ENCODE assay signal across 17 cellular contexts in genomic region chr16:74909665-74910064, GRCh38.
DNase-seq lines count a peak whose midpoint lies in the region; ATAC-seq and TF ChIP-seq lines count a peak whose summit lies in the region.
"Had no signal": no experiment of that assay in that cellular context is flagged by ENCODE, and none has a peak within 500 bp of the region (broad histone marks: within the 10 kb centered on the region; RNA-seq: fewer than 3 reads in every experiment).

No MANE protein-coding gene starts in this region.

- no peak for TF ChIP-seq CTCF in fibroblast of mammary gland (conservative IDR thresholded peaks at IDR 0.05; ENCODE audit: control insufficient read depth, insufficient read depth, low read depth, low read length)
- no peak for TF ChIP-seq CTCF in thyroid gland (IDR thresholded peaks at IDR 0.05)
- TF ChIP-seq CTCF in psoas muscle (IDR thresholded peaks at IDR 0.05) = no peak

- no peak overlapping the region for H3K4me3 Mint-ChIP-seq in activated CD4-positive, alpha-beta T cell treated with anti-CD3 and anti-CD28 coated beads, Interleukin-2, amount 10 ng/mL, durations not matched to agents 7 days and 5 days
- H3K4me3 Mint-ChIP-seq in T-helper 17 cell = peak overlapping the region; percentile 70
- H3K4me3 Mint-ChIP-seq: CD8-positive, alpha-beta T cell had no signal

- no peak overlapping the region for H3K27ac ChIP-seq in thyroid gland
- no peak overlapping the region for H3K27ac ChIP-seq in psoas muscle

- peaks cover 36 to 47% of the 10 kb centered on the region in 2 donors for H3K36me3 ChIP-seq in thyroid gland
- H3K36me3 ChIP-seq in psoas muscle (ENCODE audit: insufficient read depth in 1 of 2, low read depth in 1 of 2) = peaks cover 2 to 85% of the 10 kb centered on the region in 2 donors

- 87 to 100% methylated on average over 6 of the region's 6 CpGs for WGBS in thyroid gland, 2 donors
- 92 to 99% (median 97%) methylated on average over 6 of the region's 6 CpGs for WGBS in psoas muscle, 3 donors

- peak overlapping the region; percentile 2 for H3K27ac Mint-ChIP-seq in activated CD4-positive, alpha-beta T cell treated with anti-CD3 and anti-CD28 coated beads, Interleukin-2, amount 10 ng/mL, durations not matched to agents 7 days and 5 days
- peak overlapping the region; percentile 71 for H3K27ac Mint-ChIP-seq in T-helper 17 cell
- H3K27ac Mint-ChIP-seq: CD8-positive, alpha-beta T cell had no signal

- peaks cover 10% of the 10 kb centered on the region for H3K9me3 ChIP-seq in T-helper 17 cell (ENCODE audit: control insufficient read depth, low read length, poor library complexity, severe bottlenecking)
- H3K9me3 ChIP-seq in thyroid gland = no peaks in the 10 kb centered on the region
- no peaks in the 10 kb centered on the region for H3K9me3 ChIP-seq in psoas muscle

- H3K4me1 ChIP-seq in thyroid gland (no peaks in the 10 kb centered on the region), psoas muscle (no peaks in the 10 kb centered on the region)

- peaks cover 1% of the 10 kb centered on the region for H3K4me1 Mint-ChIP-seq in activated CD4-positive, alpha-beta T cell treated with anti-CD3 and anti-CD28 coated beads, Interleukin-2, amount 10 ng/mL, durations not matched to agents 7 days and 5 days
- H3K4me1 Mint-ChIP-seq in T-helper 17 cell = peaks cover 2% of the 10 kb centered on the region

- H3K4me3 ChIP-seq in fibroblast of mammary gland (ENCODE audit: control insufficient read depth, low read depth, low read length) (no peak overlapping the region), thyroid gland (replicated peaks in 1 of 3) (no peak overlapping the region), psoas muscle (no peak overlapping the region)

- intact Hi-C loops in thyroid gland (cut with DNase I) (no loop called here), psoas muscle (cut with DNase I) (no loop called here)

- no peak for ATAC-seq in T-helper 17 cell
- no peak for ATAC-seq in GM19328 (IDR thresholded peaks at IDR 0.05; ENCODE audit: unreplicated experiment)
- ATAC-seq in psoas muscle = no peak
- ATAC-seq: CD8-positive, alpha-beta T cell; Right ventricle myocardium inferior had no signal

- no peaks in the 10 kb centered on the region for H3K27me3 Mint-ChIP-seq in activated CD4-positive, alpha-beta T cell treated with anti-CD3 and anti-CD28 coated beads, Interleukin-2, amount 10 ng/mL, durations not matched to agents 7 days and 5 days
- no peaks in the 10 kb centered on the region for H3K27me3 Mint-ChIP-seq in T-helper 17 cell

- peaks cover 16% of the 10 kb centered on the region for H3K9me3 Mint-ChIP-seq in activated CD4-positive, alpha-beta T cell treated with anti-CD3 and anti-CD28 coated beads, Interleukin-2, amount 10 ng/mL, durations not matched to agents 7 days and 5 days

- no peak for TF ChIP-seq POLR2A in thyroid gland (IDR thresholded peaks at IDR 0.05)

- POLR2A ChIA-PET in activated CD4-positive, alpha-beta T cell treated with anti-CD3 and anti-CD28 coated beads, Interleukin-2, amount 10 ng/mL, durations not matched to agents 7 days and 5 days (lab: Charles Lee) = interaction anchor here (0.6 kb wide), 1 partner anchor 201 kb away, joined by 3 read pairs; no protein-coding TSS in a partner anchor

- H3K36me3 Mint-ChIP-seq in activated CD4-positive, alpha-beta T cell treated with anti-CD3 and anti-CD28 coated beads, Interleukin-2, amount 10 ng/mL, durations not matched to agents 7 days and 5 days (ENCODE audit: low read depth) = peaks cover 77% of the 10 kb centered on the region
- peaks cover 19% of the 10 kb centered on the region for H3K36me3 Mint-ChIP-seq in T-helper 17 cell (ENCODE audit: low read depth)

- CTCF ChIA-PET in activated CD4-positive, alpha-beta T cell treated with anti-CD3 and anti-CD28 coated beads, Interleukin-2, amount 10 ng/mL, durations not matched to agents 7 days and 5 days (lab: Charles Lee) = interaction anchor here (0.7 to 1.1 kb wide), 2 partner anchors 9 to 13 kb away, joined by 3 to 4 read pairs; no protein-coding TSS in a partner anchor

- DNase-seq in activated CD4-positive, alpha-beta T cell treated with anti-CD3 and anti-CD28 coated beads, Interleukin-2, amount 10 ng/mL, durations not matched to agents 7 days and 5 days = no peak
- no peak for DNase-seq in activated CD4-positive, alpha-beta T cell treated with anti-CD3 and anti-CD28 coated beads for 48 hours
- DNase-seq in T-helper 17 cell = no peak
- DNase-seq in fibroblast of mammary gland (ENCODE audit: low read depth) = peak; percentile 2
- peak; percentile 66 to 76 for DNase-seq in thyroid gland
- DNase-seq in midbrain (lab: John Stamatoyannopoulos, UW) = no peak
- no peak for DNase-seq in psoas muscle
- DNase-seq: Calu3; CD8-positive, alpha-beta T cell; KBM-7; NCI-H1048; NCI-H1436; NCI-H2029; NCI-H446 treated with DMSO at 0.1 percent for 48 hours; NCI-H69 had no signal

- H3K27me3 ChIP-seq in thyroid gland = no peaks in the 10 kb centered on the region
- no peaks in the 10 kb centered on the region for H3K27me3 ChIP-seq in psoas muscle (ENCODE audit: insufficient read depth in 3 of 3, low read length in 2 of 3)

Comparison
In these comparisons a context has a peak if more than half of its experiments do, and no peak if none do; other contexts are left out.
1. DNase-seq: peak in fibroblast of mammary gland (single experiment) and thyroid gland (2 of 2); none in activated CD4-positive, alpha-beta T cell treated with anti-CD3 and anti-CD28 coated beads, Interleukin-2, amount 10 ng/mL, durations not matched to agents 7 days and 5 days (single experiment), activated CD4-positive, alpha-beta T cell treated with anti-CD3 and anti-CD28 coated beads for 48 hours (single experiment), T-helper 17 cell (0 of 3), midbrain (single experiment) and psoas muscle (0 of 2).